In the genomic region with DNA sequence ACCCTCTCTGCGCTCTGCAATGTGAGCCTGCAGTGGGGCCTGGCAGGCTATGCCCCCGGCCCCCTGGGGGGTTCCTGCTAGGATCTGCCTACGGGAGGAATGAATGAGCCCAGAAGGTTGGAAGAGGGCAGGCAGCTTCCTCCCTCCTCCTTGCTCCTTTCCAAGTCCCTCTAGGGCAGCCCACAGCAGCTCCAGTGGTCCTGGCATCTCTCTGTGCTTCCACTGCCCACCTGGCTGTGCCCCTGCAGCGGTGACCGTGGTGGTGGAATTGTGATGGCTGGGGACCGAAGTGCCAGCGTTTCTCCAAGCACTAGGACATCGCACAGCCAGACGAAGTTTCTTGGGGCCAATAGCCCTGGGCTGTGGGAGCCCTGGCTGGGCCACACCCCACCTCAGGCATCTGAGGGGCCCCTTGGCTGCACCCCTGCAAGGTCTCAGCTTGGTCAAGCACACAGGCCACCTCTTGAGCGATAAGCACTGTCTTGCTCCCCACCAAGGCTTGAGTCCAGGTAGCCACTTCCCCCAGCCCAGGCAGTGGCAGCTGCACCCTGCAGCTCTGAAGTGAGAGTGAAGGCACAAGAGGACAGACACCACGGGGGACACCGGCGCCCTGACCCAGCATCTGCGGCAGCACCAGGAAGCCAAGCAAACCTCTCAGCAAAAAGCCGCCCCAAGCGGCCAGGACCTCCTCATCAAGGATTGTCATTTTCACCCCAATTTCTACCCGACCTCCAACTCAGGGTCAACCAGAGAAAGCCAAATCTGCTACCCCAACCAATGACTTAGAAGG, we compare ENCODE assay signal across 17 cellular contexts.
DNase-seq lines count a peak whose midpoint lies in the region; ATAC-seq and TF ChIP-seq lines count a peak whose summit lies in the region.
"Had no signal": no experiment of that assay in that cellular context is flagged by ENCODE, and none has a peak within 500 bp of the region (broad histone marks: within the 10 kb centered on the region; RNA-seq: fewer than 3 reads in every experiment).

No MANE protein-coding gene starts in this region.

- no peak for DNase-seq in WTC11 (ENCODE audit: low spot score)
- DNase-seq in lower lobe of right lung, result peak; percentile 32
- peak; percentile 56 for DNase-seq in upper lobe of right lung
- DNase-seq in activated CD4-positive, alpha-beta T cell treated with anti-CD3 and anti-CD28 coated beads, Interleukin-2, amount 50 U/mL, for 4 hours, result no peak
- no peak for DNase-seq in DMS114 treated with DMSO at 0.1 percent for 48 hours (lab: John Stamatoyannopoulos, UW; ENCODE audit: unreplicated experiment)
- DNase-seq: ACHN; BE2C; C1 segment of cervical spinal cord; CD4-positive, alpha-beta T cell; DMS79 treated with DMSO at 0.1 percent for 48 hours; GF-D8; IMR-90 had no signal

- H3K27ac ChIP-seq in HEK293 (ENCODE audit: extremely low read depth, low read depth, low read length) (no peak overlapping the region), lower lobe of right lung (no peak overlapping the region), upper lobe of right lung (no peak overlapping the region)
- H3K27ac ChIP-seq: HL-60 had no signal

- TF ChIP-seq POLR2A in GM18505 (IDR thresholded peaks at IDR 0.05; ENCODE audit: borderline replicate concordance, extremely low read depth, insufficient read depth, insufficient read length), result no peak

- ATAC-seq in WTC11, result no peak
- ATAC-seq in lower lobe of right lung, result no peak
- ATAC-seq in upper lobe of right lung, result no peak
- no peak for ATAC-seq in GM18505 (IDR thresholded peaks at IDR 0.05; ENCODE audit: unreplicated experiment)
- ATAC-seq: K562 had no signal

- no peak overlapping the region for H3K27ac Mint-ChIP-seq in WTC11
- H3K27ac Mint-ChIP-seq: CD4-positive, alpha-beta T cell had no signal

- no peaks in the 10 kb centered on the region for H3K36me3 ChIP-seq in HEK293 (ENCODE audit: control insufficient read depth in 2 of 2, insufficient read depth in 1 of 2, low read length in 2 of 2)
- H3K36me3 ChIP-seq in lower lobe of right lung, result no peaks in the 10 kb centered on the region
- H3K36me3 ChIP-seq in upper lobe of right lung, result no peaks in the 10 kb centered on the region
- H3K36me3 ChIP-seq: BE2C, HAP-1 had no signal

- peaks cover 7% of the 10 kb centered on the region for H3K36me3 Mint-ChIP-seq in WTC11

- CTCF ChIA-PET in HEK293 (lab: Yijun Ruan, JAX), result no interaction called here
- CTCF ChIA-PET in WTC11 (lab: Charles Lee), result interaction anchor here (0.8 to 2.4 kb wide), 3 partner anchors 11 to 277 kb away, joined by 3 to 14 read pairs (median 5); no protein-coding TSS in a partner anchor

- TF ChIP-seq CTCF in HEK293 (tag by site-specific recombination; IDR thresholded peaks at IDR 0.05) (no peak), WTC11 (IDR thresholded peaks at IDR 0.05) (no peak), lower lobe of right lung (IDR thresholded peaks at IDR 0.05) (no peak), upper lobe of right lung (IDR thresholded peaks at IDR 0.05) (no peak)

- H3K4me1 ChIP-seq in HEK293 (ENCODE audit: control insufficient read depth, insufficient read depth, low read length) (no peaks in the 10 kb centered on the region), lower lobe of right lung (no peaks in the 10 kb centered on the region), upper lobe of right lung (no peaks in the 10 kb centered on the region)
- H3K4me1 ChIP-seq: HAP-1 had no signal

- peaks cover 63% of the 10 kb centered on the region for H3K4me1 Mint-ChIP-seq in WTC11

- no peaks in the 10 kb centered on the region for H3K27me3 Mint-ChIP-seq in WTC11 (ENCODE audit: low read depth)

- no peak overlapping the region for H3K4me3 Mint-ChIP-seq in WTC11
- H3K4me3 Mint-ChIP-seq: CD4-positive, alpha-beta T cell had no signal

- intact Hi-C loops in lower lobe of right lung (cut with DNase I), result no loop called here
- intact Hi-C loops in upper lobe of right lung (cut with DNase I), result no loop called here

- H3K9me3 Mint-ChIP-seq in WTC11, result peaks cover 5% of the 10 kb centered on the region

- H3K27me3 ChIP-seq in lower lobe of right lung (ENCODE audit: low read depth) (no peaks in the 10 kb centered on the region), upper lobe of right lung (no peaks in the 10 kb centered on the region)
- H3K27me3 ChIP-seq: BE2C had no signal

- POLR2A ChIA-PET in HEK293 (lab: Yijun Ruan, JAX), result no interaction called here
- POLR2A ChIA-PET in WTC11 (lab: Charles Lee), result no interaction called here

- no peaks in the 10 kb centered on the region; the same call in 1 of the 2 replicates for H3K9me3 ChIP-seq in HEK293 (ENCODE audit: control insufficient read depth, insufficient read depth, low read depth, low read length)
- H3K9me3 ChIP-seq in lower lobe of right lung, result no peaks in the 10 kb centered on the region
- H3K9me3 ChIP-seq in upper lobe of right lung, result no peaks in the 10 kb centered on the region
- H3K9me3 ChIP-seq: BE2C, HAP-1 had no signal

- no peak overlapping the region for H3K4me3 ChIP-seq in HEK293 (ENCODE audit: low read depth, low read length)
- no peak overlapping the region for H3K4me3 ChIP-seq in lower lobe of right lung
- no peak overlapping the region for H3K4me3 ChIP-seq in upper lobe of right lung
- H3K4me3 ChIP-seq: HAP-1, K562 had no signal

TF ChIP-seq in HEK293, 187 proteins besides CTCF, POLR2A, EP300 and RAD21:
- 0 out of 2 replicates have a peak, but pooled peaks have one; percentile 27 for TF ChIP-seq ZIC2 (tag by site-specific recombination; IDR thresholded peaks at IDR 0.05)
- no peak for TF ChIP-seq ZNF670 (tag by site-specific recombination; IDR thresholded peaks at IDR 0.05; ENCODE audit: low read depth)
- no peak for TF ChIP-seq ZNF37A (tag by site-specific recombination; IDR thresholded peaks at IDR 0.05)
- TF ChIP-seq HOXC10 (CRISPR knock-in tag; IDR thresholded peaks at IDR 0.05), result no peak
- no peak for TF ChIP-seq ZNF292 (tag by site-specific recombination; IDR thresholded peaks at IDR 0.05; ENCODE audit: borderline replicate concordance, low read depth)

TF ChIP-seq in WTC11, 78 proteins besides CTCF, POLR2A, EP300 and RAD21:
- no peak for TF ChIP-seq NR1H2 (CRISPR knock-in tag; IDR thresholded peaks at IDR 0.05)
- TF ChIP-seq GRHL2 (CRISPR knock-in tag; IDR thresholded peaks at IDR 0.05; ENCODE audit: insufficient replicate concordance, severe bottlenecking), result no peak
- no peak for TF ChIP-seq SMAD4 (CRISPR knock-in tag; IDR thresholded peaks at IDR 0.05)
- 0 out of 2 replicates have a peak, but pooled peaks have one; percentile 24 for TF ChIP-seq ZNF423 (CRISPR knock-in tag; IDR thresholded peaks at IDR 0.05)
- no peak for TF ChIP-seq ZNF416 (CRISPR knock-in tag; IDR thresholded peaks at IDR 0.05)
- TF ChIP-seq, protein P1, sequence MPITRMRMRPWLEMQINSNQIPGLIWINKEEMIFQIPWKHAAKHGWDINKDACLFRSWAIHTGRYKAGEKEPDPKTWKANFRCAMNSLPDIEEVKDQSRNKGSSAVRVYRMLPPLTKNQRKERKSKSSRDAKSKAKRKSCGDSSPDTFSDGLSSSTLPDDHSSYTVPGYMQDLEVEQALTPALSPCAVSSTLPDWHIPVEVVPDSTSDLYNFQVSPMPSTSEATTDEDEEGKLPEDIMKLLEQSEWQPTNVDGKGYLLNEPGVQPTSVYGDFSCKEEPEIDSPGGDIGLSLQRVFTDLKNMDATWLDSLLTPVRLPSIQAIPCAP (CRISPR knock-in tag; IDR thresholded peaks at IDR 0.05), result no peak
TF ChIP-seq in WTC11: peak in this region for 1.

Comparison
In these comparisons a context has a peak if more than half of its experiments do, and no peak if none do; other contexts are left out.
1. DNase-seq: peak in lower lobe of right lung (single experiment) and upper lobe of right lung (single experiment); none in WTC11 (single experiment), activated CD4-positive, alpha-beta T cell treated with anti-CD3 and anti-CD28 coated beads, Interleukin-2, amount 50 U/mL, for 4 hours (0 of 2) and DMS114 treated with DMSO at 0.1 percent for 48 hours (single experiment).